Comparison of ENCODE assay signal across 13 cellular contexts in the genomic region with DNA sequence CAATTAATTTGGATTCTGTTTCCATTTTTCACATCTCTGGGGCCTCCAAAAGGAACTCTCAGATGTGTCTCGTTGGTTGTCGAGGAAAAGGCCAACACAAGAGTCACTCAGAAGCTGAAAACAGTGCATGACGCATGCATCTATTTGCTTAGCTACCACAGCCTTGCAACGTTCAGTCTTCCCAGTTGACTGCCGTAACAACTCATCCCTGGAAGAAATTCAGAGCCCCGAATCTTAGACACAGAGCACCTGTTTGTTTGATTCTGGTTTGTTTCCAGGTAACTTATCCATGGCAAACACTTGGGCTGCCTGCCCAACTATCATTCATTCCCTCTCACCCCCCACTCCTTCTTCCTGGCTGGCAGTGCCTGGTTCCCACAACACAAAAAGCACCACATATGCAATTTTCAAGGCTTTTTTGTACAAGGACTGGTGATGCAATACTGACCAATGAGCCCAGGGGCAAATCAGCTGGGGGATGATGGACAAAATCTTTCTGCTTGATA.
DNase-seq lines count a peak whose midpoint lies in the region; ATAC-seq, FAIRE-seq and TF ChIP-seq lines count a peak whose summit lies in the region.
"Had no signal": no experiment of that assay in that cellular context is flagged by ENCODE, and none has a peak within 500 bp of the region (broad histone marks: within the 10 kb centered on the region; RNA-seq: fewer than 3 reads in every experiment).

No MANE protein-coding gene starts in this region.

- H3K4me3 ChIP-seq in RWPE2 (ENCODE audit: severe bottlenecking) (no peak overlapping the region), bronchial epithelial cell (ENCODE audit: low read depth, low read length) (no peak overlapping the region), H7 (ENCODE audit: insufficient read depth, low read depth, low read length) (no peak overlapping the region)
- H3K4me3 ChIP-seq: coronary artery had no signal

- no peak for FAIRE-seq in bronchial epithelial cell (lab: Jason Lieb, UNC)
- FAIRE-seq: islet of Langerhans had no signal

- no peaks in the 10 kb centered on the region for H3K27me3 ChIP-seq in RWPE2 (ENCODE audit: insufficient read depth, poor library complexity, severe bottlenecking)
- H3K27me3 ChIP-seq in bronchial epithelial cell (ENCODE audit: control insufficient read depth, insufficient read depth, low read length), result no peaks in the 10 kb centered on the region
- H3K27me3 ChIP-seq in H7 (ENCODE audit: control insufficient read depth, insufficient read depth, low read length), result no peaks in the 10 kb centered on the region

- no peak for TF ChIP-seq CTCF in RWPE2 (IDR thresholded peaks at IDR 0.05; ENCODE audit: poor library complexity, severe bottlenecking)
- TF ChIP-seq CTCF in bronchial epithelial cell (IDR thresholded peaks at IDR 0.05; ENCODE audit: insufficient read depth, low read length, severe bottlenecking), result no peak

- peak overlapping the region; percentile 0 for H3K27ac ChIP-seq in RWPE2 (ENCODE audit: poor library complexity, severe bottlenecking)

- H3K36me3 ChIP-seq in RWPE2 (ENCODE audit: low read depth) (peaks cover 97% of the 10 kb centered on the region), bronchial epithelial cell (ENCODE audit: control insufficient read depth, insufficient read depth, low read length) (peaks cover 32% of the 10 kb centered on the region), H7 (replicated peaks; ENCODE audit: control insufficient read depth, insufficient read depth, low read length) (peaks cover 27% of the 10 kb centered on the region)

- DNase-seq in RWPE2 (ENCODE audit: low spot score) (peak; percentile 51), bronchial epithelial cell (ENCODE audit: low read depth) (peak; percentile 95), mesenteric fat pad (ENCODE audit: low spot score) (peak; percentile 16), superior temporal gyrus (ENCODE audit: extremely low spot score) (peak; percentile 84), H7 (no peak), activated gamma-delta T cell (lab: John Stamatoyannopoulos, UW) (no peak), CD1c-positive myeloid dendritic cell (ENCODE audit: extremely low spot score) (no peak)
- DNase-seq: Caco-2, NCI-H1092 treated with DMSO at 0.1 percent for 48 hours, NCI-H82, nephron progenitor cell had no signal

- H3K4me1 ChIP-seq in RWPE2 (ENCODE audit: insufficient read depth, poor library complexity, severe bottlenecking), result no peaks in the 10 kb centered on the region
- H3K4me1 ChIP-seq: Caco-2 had no signal

- peak; percentile 45; the same call in 2 of the 3 replicates for ATAC-seq in RWPE2 (ENCODE audit: low read depth)

- no peaks in the 10 kb centered on the region for H3K9me3 ChIP-seq in RWPE2 (ENCODE audit: severe bottlenecking)
- H3K9me3 ChIP-seq: Caco-2 had no signal

Comparison
In these comparisons a context has a peak if more than half of its experiments do, and no peak if none do; other contexts are left out.
1. DNase-seq: peak in RWPE2 (single experiment), bronchial epithelial cell (single experiment), mesenteric fat pad (single experiment) and superior temporal gyrus (single experiment); none in H7 (single experiment), activated gamma-delta T cell (single experiment) and CD1c-positive myeloid dendritic cell (single experiment).